ENCODE assay signal across 15 cellular contexts in the genomic region with DNA sequence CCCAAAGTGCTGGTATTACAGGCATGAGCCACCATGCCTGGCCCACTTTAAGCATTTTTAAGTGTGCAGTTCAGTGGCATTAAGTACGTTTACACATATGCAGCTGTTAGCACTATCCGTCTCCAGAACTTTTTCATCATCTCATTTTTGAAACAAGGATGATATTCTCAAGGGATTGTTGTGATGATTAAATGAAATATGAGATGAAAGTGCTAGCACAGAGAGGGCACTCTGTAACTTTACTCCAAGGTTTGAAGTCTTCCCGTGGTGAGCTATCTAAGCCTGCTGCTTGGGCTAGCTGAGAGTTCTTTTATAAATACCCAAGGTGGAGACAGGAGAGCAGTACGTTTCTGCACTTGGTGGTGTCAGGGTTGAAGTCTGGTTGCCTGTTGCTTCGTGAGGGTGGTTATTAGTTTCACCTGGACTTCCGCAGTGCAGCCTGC. TPM values are rescaled to one million over a fixed set of nuclear protein-coding genes. Genes with fewer than 3 reads are reported as not detected.
DNase-seq lines count a peak whose midpoint lies in the region; ATAC-seq and TF ChIP-seq lines count a peak whose summit lies in the region.
"Had no signal": no experiment of that assay in that cellular context is flagged by ENCODE, and none has a peak within 500 bp of the region (broad histone marks: within the 10 kb centered on the region; RNA-seq: fewer than 3 reads in every experiment).

No MANE protein-coding gene starts in this region.

- no peaks in the 10 kb centered on the region for H3K27me3 ChIP-seq in SK-N-SH (ENCODE audit: insufficient read depth)
- H3K27me3 ChIP-seq in skeletal muscle satellite cell (ENCODE audit: control insufficient read depth, insufficient read depth, low read length): no peaks in the 10 kb centered on the region

- H3K36me3 ChIP-seq in SK-N-SH (replicated peaks in 1 of 2; ENCODE audit: control insufficient read depth in 1 of 2, insufficient read depth in 2 of 2, low read length in 1 of 2) (peaks cover 0 to 3% of the 10 kb centered on the region in 2 experiments), skeletal muscle satellite cell (ENCODE audit: insufficient read depth, low read length) (peaks cover 5% of the 10 kb centered on the region)

- H2AFZ ChIP-seq in SK-N-SH (ENCODE audit: low read depth): no peak overlapping the region

- H3K9ac ChIP-seq in SK-N-SH (no peak overlapping the region), skeletal muscle satellite cell (ENCODE audit: low read depth, low read length) (no peak overlapping the region)

- CTCF ChIA-PET in SK-N-SH (lab: Yijun Ruan, JAX): no interaction called here

- no peak for TF ChIP-seq EP300 in SK-N-SH (IDR thresholded peaks at IDR 0.05; ENCODE audit: borderline replicate concordance in 1 of 2, low read depth in 1 of 2, low read length in 1 of 2)

- H3K4me3 ChIP-seq in SK-N-SH (ENCODE audit: low read depth in 2 of 2, low read length in 1 of 2) (no peak overlapping the region), fibroblast of mammary gland (ENCODE audit: control insufficient read depth, low read depth, low read length) (no peak overlapping the region), skeletal muscle satellite cell (ENCODE audit: low read length) (no peak overlapping the region)

- peaks cover 76% of the 10 kb centered on the region for H4K20me1 ChIP-seq in SK-N-SH (ENCODE audit: insufficient read depth)

- H3F3A ChIP-seq in SK-N-SH (replicated peaks; ENCODE audit: insufficient read depth): peaks cover 9% of the 10 kb centered on the region

- no peak for DNase-seq in SK-N-SH
- DNase-seq in NCI-H524 (lab: John Stamatoyannopoulos, UW): peak; percentile 62 to 94
- peak; percentile 66 for DNase-seq in fibroblast of mammary gland (ENCODE audit: low read depth)
- DNase-seq in DMS114 treated with DMSO at 0.1 percent for 48 hours (lab: John Stamatoyannopoulos, UW; ENCODE audit: unreplicated experiment): no peak
- DNase-seq in NCI-H2196 treated with DMSO at 0.1 percent for 48 hours (lab: John Stamatoyannopoulos, UW; ENCODE audit: unreplicated experiment): no peak
- no peak for DNase-seq in DMS79 treated with DMSO at 0.1 percent for 48 hours (lab: John Stamatoyannopoulos, UW)
- DNase-seq: activated effector memory CD4-positive, alpha-beta T cell treated with Interleukin-2 at 50 U/mL for 16 hours; COR-L47; head of caudate nucleus; natural killer cell; retina; T-helper 1 cell had no signal

- WGBS in SK-N-SH (ENCODE audit: low lambda C conversion rate): 87% methylated on average over 6 of the region's 6 CpGs

- TF ChIP-seq CTCF in SK-N-SH (IDR thresholded peaks at IDR 0.05) (no peak), fibroblast of mammary gland (conservative IDR thresholded peaks at IDR 0.05; ENCODE audit: control insufficient read depth, insufficient read depth, low read depth, low read length) (no peak)

- H3K4me1 ChIP-seq in SK-N-SH (ENCODE audit: control insufficient read depth in 1 of 2, insufficient read depth in 2 of 2, low read depth in 1 of 2, low read length in 1 of 2) (peaks cover 0 to 19% of the 10 kb centered on the region in 2 experiments; a peak in 3 of 4 replicates), skeletal muscle satellite cell (ENCODE audit: control insufficient read depth, insufficient read depth, low read length) (peaks cover 6% of the 10 kb centered on the region)

- POLR2A ChIA-PET in SK-N-SH (lab: Yijun Ruan, JAX): interaction anchor here (0.6 kb wide), 1 partner anchor 407 kb away, joined by 3 read pairs; no protein-coding TSS in a partner anchor

- H3K79me2 ChIP-seq in SK-N-SH (ENCODE audit: insufficient read depth): peaks cover 99% of the 10 kb centered on the region

- no peak for TF ChIP-seq RAD21 in SK-N-SH (IDR thresholded peaks at IDR 0.05; ENCODE audit: low read length)

- H3K9me2 ChIP-seq in SK-N-SH: no peaks in the 10 kb centered on the region

- H3K27ac ChIP-seq in SK-N-SH (ENCODE audit: low read depth in 2 of 2, low read length in 1 of 2): no peak overlapping the region; a peak in 1 of 4 replicates
- H3K27ac ChIP-seq: VCaP had no signal

- H3K9me3 ChIP-seq in SK-N-SH (no peaks in the 10 kb centered on the region), skeletal muscle satellite cell (replicated peaks; ENCODE audit: low read length) (no peaks in the 10 kb centered on the region)

- peak; percentile 30; the same call in 2 of the 3 replicates for ATAC-seq in SK-N-SH treated with all-trans-retinoic acid at 6 μM for 48 hours
- ATAC-seq: natural killer cell had no signal

- H3K4me2 ChIP-seq in SK-N-SH (no peak overlapping the region), skeletal muscle satellite cell (ENCODE audit: low read length) (peak overlapping the region; percentile 21)

TF ChIP-seq in SK-N-SH treated with all-trans-retinoic acid at 6 μM for 48 hours, 23 proteins besides CTCF, POLR2A, EP300 and RAD21 (continues in another document):
- no peak for TF ChIP-seq RARB (CRISPR knock-in tag; IDR thresholded peaks at IDR 0.05)
- no peak for TF ChIP-seq ZFP30 (CRISPR knock-in tag; IDR thresholded peaks at IDR 0.05)
- no peak for TF ChIP-seq ZNF70 (CRISPR knock-in tag; IDR thresholded peaks at IDR 0.05)
- TF ChIP-seq ESRRG (CRISPR knock-in tag; IDR thresholded peaks at IDR 0.05): no peak
- TF ChIP-seq ZNF565 (CRISPR knock-in tag; conservative IDR thresholded peaks at IDR 0.05; ENCODE audit: low read depth): no peak
- no peak for TF ChIP-seq ZC3H10 (CRISPR knock-in tag; IDR thresholded peaks at IDR 0.05)
- TF ChIP-seq BACH2 (CRISPR knock-in tag; IDR thresholded peaks at IDR 0.05; ENCODE audit: borderline replicate concordance): no peak
- TF ChIP-seq CSDC2 (CRISPR knock-in tag; IDR thresholded peaks at IDR 0.05): no peak
- no peak for TF ChIP-seq SNAI2 (CRISPR knock-in tag; IDR thresholded peaks at IDR 0.05)
- TF ChIP-seq, protein P1, sequence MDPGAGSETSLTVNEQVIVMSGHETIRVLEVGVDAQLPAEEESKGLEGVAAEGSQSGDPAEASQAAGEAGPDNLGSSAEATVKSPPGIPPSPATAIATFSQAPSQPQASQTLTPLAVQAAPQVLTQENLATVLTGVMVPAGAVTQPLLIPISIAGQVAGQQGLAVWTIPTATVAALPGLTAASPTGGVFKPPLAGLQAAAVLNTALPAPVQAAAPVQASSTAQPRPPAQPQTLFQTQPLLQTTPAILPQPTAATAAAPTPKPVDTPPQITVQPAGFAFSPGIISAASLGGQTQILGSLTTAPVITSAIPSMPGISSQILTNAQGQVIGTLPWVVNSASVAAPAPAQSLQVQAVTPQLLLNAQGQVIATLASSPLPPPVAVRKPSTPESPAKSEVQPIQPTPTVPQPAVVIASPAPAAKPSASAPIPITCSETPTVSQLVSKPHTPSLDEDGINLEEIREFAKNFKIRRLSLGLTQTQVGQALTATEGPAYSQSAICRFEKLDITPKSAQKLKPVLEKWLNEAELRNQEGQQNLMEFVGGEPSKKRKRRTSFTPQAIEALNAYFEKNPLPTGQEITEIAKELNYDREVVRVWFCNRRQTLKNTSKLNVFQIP (CRISPR knock-in tag; IDR thresholded peaks at IDR 0.05; ENCODE audit: borderline replicate concordance, low read depth): no peak

TF ChIP-seq in SK-N-SH, 30 proteins besides CTCF, POLR2A, EP300 and RAD21:
- TF ChIP-seq, protein P2, sequence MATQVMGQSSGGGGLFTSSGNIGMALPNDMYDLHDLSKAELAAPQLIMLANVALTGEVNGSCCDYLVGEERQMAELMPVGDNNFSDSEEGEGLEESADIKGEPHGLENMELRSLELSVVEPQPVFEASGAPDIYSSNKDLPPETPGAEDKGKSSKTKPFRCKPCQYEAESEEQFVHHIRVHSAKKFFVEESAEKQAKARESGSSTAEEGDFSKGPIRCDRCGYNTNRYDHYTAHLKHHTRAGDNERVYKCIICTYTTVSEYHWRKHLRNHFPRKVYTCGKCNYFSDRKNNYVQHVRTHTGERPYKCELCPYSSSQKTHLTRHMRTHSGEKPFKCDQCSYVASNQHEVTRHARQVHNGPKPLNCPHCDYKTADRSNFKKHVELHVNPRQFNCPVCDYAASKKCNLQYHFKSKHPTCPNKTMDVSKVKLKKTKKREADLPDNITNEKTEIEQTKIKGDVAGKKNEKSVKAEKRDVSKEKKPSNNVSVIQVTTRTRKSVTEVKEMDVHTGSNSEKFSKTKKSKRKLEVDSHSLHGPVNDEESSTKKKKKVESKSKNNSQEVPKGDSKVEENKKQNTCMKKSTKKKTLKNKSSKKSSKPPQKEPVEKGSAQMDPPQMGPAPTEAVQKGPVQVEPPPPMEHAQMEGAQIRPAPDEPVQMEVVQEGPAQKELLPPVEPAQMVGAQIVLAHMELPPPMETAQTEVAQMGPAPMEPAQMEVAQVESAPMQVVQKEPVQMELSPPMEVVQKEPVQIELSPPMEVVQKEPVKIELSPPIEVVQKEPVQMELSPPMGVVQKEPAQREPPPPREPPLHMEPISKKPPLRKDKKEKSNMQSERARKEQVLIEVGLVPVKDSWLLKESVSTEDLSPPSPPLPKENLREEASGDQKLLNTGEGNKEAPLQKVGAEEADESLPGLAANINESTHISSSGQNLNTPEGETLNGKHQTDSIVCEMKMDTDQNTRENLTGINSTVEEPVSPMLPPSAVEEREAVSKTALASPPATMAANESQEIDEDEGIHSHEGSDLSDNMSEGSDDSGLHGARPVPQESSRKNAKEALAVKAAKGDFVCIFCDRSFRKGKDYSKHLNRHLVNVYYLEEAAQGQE (IDR thresholded peaks at IDR 0.05; ENCODE audit: low read depth, low read length): no peak
- TF ChIP-seq CHD2 (IDR thresholded peaks at IDR 0.05; ENCODE audit: low read length, partially characterized antibody): no peak
- no peak for TF ChIP-seq FOXM1 (IDR thresholded peaks at IDR 0.05; ENCODE audit: low read depth)
- no peak for TF ChIP-seq EZH2phosphoT487 (IDR thresholded peaks at IDR 0.05; ENCODE audit: borderline replicate concordance, low read depth)
- TF ChIP-seq, protein P3, sequence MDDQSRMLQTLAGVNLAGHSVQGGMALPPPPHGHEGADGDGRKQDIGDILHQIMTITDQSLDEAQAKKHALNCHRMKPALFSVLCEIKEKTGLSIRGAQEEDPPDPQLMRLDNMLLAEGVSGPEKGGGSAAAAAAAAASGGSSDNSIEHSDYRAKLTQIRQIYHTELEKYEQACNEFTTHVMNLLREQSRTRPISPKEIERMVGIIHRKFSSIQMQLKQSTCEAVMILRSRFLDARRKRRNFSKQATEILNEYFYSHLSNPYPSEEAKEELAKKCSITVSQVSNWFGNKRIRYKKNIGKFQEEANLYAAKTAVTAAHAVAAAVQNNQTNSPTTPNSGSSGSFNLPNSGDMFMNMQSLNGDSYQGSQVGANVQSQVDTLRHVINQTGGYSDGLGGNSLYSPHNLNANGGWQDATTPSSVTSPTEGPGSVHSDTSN (IDR thresholded peaks at IDR 0.05): no peak
- no peak for TF ChIP-seq GABPA (IDR thresholded peaks at IDR 0.05; ENCODE audit: low read depth)

RNA-seq across cellular contexts. Expression of a gene that starts 6.6 kb away (rescaled TPM):
- 61.0 and 67.8 TPM in 2 replicates for polyA plus RNA-seq in SK-N-SH (2012; rRNA removed)
- 40.5 and 43.7 TPM in 2 replicates for polyA plus RNA-seq in SK-N-SH (2012; cell fraction: cytosol; rRNA removed)
- polyA plus RNA-seq in SK-N-SH (2012; cell fraction: nucleus; rRNA removed): 69.3 and 83.9 TPM in 2 replicates
- 36.2 and 37.6 TPM in 2 replicates for total RNA-seq in skeletal muscle satellite cell (2012; rRNA removed)

Comparison
In these comparisons a context has a peak if more than half of its experiments do, and no peak if none do; other contexts are left out.
1. DNase-seq: peak in NCI-H524 (2 of 2) and fibroblast of mammary gland (single experiment); none in SK-N-SH (single experiment), DMS114 treated with DMSO at 0.1 percent for 48 hours (single experiment), NCI-H2196 treated with DMSO at 0.1 percent for 48 hours (single experiment) and DMS79 treated with DMSO at 0.1 percent for 48 hours (single experiment).